In the genomic region with DNA sequence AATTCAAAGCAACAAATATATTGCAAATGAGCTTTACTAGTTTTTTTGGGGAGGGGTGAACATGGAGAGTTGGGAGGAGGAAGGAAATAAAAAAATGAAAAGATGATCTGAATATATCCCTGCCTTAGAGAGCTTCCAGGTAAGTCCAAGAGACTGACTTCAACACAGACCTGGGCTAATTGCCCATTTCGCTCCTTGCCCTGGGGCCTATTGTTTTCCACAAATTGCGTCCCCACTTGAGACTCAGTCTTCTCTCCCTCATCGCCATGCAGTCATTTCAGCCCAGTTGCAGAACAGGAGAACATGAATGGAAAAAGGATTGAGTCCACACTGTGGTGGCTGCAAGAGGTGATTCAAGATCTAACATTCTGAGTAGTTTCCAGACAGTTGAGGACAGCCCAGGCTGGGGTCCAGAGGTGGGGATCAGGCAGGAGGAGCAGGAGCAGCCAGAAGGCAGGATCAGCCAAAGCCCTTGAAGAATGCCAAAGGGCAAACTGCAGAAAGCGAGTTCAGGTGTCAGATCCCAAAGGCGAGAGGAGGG, we compare ENCODE assay signal across 1 cellular context.
TF ChIP-seq lines count a peak whose summit lies in the region.

No MANE protein-coding gene starts in this region.

TF ChIP-seq in HepG2, 621 proteins besides CTCF, POLR2A, EP300 and RAD21:
- TF ChIP-seq ATAD3A (CRISPR knock-in tag; IDR thresholded peaks at IDR 0.05) (no peak), ZNF777 (CRISPR knock-in tag; IDR thresholded peaks at IDR 0.05) (no peak), CENPT (CRISPR knock-in tag; IDR thresholded peaks at IDR 0.05; ENCODE audit: low read depth) (no peak), SALL1 (CRISPR knock-in tag; IDR thresholded peaks at IDR 0.05) (0 out of 2 replicates have a peak, but pooled peaks have one; percentile 16), TBX2 (CRISPR knock-in tag; IDR thresholded peaks at IDR 0.05; ENCODE audit: borderline replicate concordance) (peak; percentile 48), MAZ (IDR thresholded peaks at IDR 0.05; ENCODE audit: borderline replicate concordance, low read depth, low read length) (no peak), MAZ (CRISPR knock-in tag; IDR thresholded peaks at IDR 0.05; ENCODE audit: low read depth) (0 out of 2 replicates have a peak, but pooled peaks have one; percentile 21)
